Comparison of ENCODE assay signal across 9 cellular contexts in the genomic region with DNA sequence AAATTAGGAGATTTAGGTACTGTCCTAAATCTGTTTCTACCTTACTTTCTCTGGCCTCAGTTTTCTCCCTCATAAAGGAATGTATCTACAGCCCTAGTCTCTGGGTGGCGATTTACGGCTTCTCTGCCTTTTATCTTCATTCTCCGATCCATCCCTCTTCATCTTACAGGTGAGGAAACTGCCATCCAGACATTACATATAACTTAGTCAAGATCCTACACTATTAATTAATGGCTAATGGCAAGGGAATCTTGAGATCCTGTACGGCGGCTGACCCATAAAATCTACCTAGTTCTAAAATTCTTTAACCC. TPM values are rescaled to one million over a fixed set of nuclear protein-coding genes. Genes with fewer than 3 reads are reported as not detected.
DNase-seq lines count a peak whose midpoint lies in the region; ATAC-seq, FAIRE-seq and TF ChIP-seq lines count a peak whose summit lies in the region.
"Had no signal": no experiment of that assay in that cellular context is flagged by ENCODE, and none has a peak within 500 bp of the region (broad histone marks: within the 10 kb centered on the region; RNA-seq: fewer than 3 reads in every experiment).

No MANE protein-coding gene starts in this region.

- peak overlapping the region; percentile 76 to 96 for H3K4me3 ChIP-seq in tibial artery

- H3K27me3 ChIP-seq in tibial artery: no peaks in the 10 kb centered on the region

- peaks cover 3% of the 10 kb centered on the region for H3K27me3 Mint-ChIP-seq in activated T-cell treated with anti-CD3 and anti-CD28 coated beads, Interleukin-2, amount 50 U/mL, for 4 hours (ENCODE audit: low read depth)

- FAIRE-seq in urothelium cell line (lab: Jason Lieb, UNC): no peak

- H3K36me3 Mint-ChIP-seq in activated T-cell treated with anti-CD3 and anti-CD28 coated beads, Interleukin-2, amount 50 U/mL, for 4 hours (ENCODE audit: insufficient read depth): peaks cover 2% of the 10 kb centered on the region
- H3K36me3 Mint-ChIP-seq in activated naive CD4-positive, alpha-beta T cell treated with anti-CD3 and anti-CD28 coated beads, Interleukin-2, amount 50 U/mL, for 72 hours: peaks cover 6 to 12% of the 10 kb centered on the region in 2 donors

- peak overlapping the region; percentile 92 to 96 for H3K27ac Mint-ChIP-seq in activated naive CD4-positive, alpha-beta T cell treated with anti-CD3 and anti-CD28 coated beads, Interleukin-2, amount 50 U/mL, for 72 hours

- peaks cover 0 to 28% (median 17%) of the 10 kb centered on the region in 4 donors for H3K4me1 ChIP-seq in tibial artery

- H3K9me3 ChIP-seq in tibial artery: no peaks in the 10 kb centered on the region

- H3K4me3 Mint-ChIP-seq in activated T-cell treated with anti-CD3 and anti-CD28 coated beads, Interleukin-2, amount 50 U/mL, for 4 hours: peak overlapping the region; percentile 88

- H3K9me3 Mint-ChIP-seq in activated T-cell treated with anti-CD3 and anti-CD28 coated beads, Interleukin-2, amount 50 U/mL, for 4 hours: no peaks in the 10 kb centered on the region
- peaks cover 0 to 3% of the 10 kb centered on the region in 2 donors for H3K9me3 Mint-ChIP-seq in activated naive CD4-positive, alpha-beta T cell treated with anti-CD3 and anti-CD28 coated beads, Interleukin-2, amount 50 U/mL, for 72 hours

- no peak for ATAC-seq in activated T-cell treated with anti-CD3 and anti-CD28 coated beads, Interleukin-2, amount 50 U/mL, for 4 hours
- ATAC-seq in activated naive CD4-positive, alpha-beta T cell treated with anti-CD3 and anti-CD28 coated beads, Interleukin-2, amount 50 U/mL, for 72 hours: no peak
- ATAC-seq in left lobe of liver: peak; percentile 13

- H3K36me3 ChIP-seq in tibial artery: peaks cover 0 to 5% (median 1%) of the 10 kb centered on the region in 3 donors

- TF ChIP-seq CTCF in tibial artery (IDR thresholded peaks at IDR 0.05): no peak

- no peak for DNase-seq in activated T-cell treated with anti-CD3 and anti-CD28 coated beads, Interleukin-2, amount 50 U/mL, for 4 hours
- no peak for DNase-seq in activated T-cell treated with anti-CD3 and anti-CD28 coated beads, Interleukin-2, amount 50 U/mL, for 1 hour
- no peak for DNase-seq in activated naive CD4-positive, alpha-beta T cell treated with anti-CD3 and anti-CD28 coated beads, Interleukin-2, amount 50 U/mL, for 72 hours (ENCODE audit: low spot score in 2 of 2)
- DNase-seq in left lobe of liver (ENCODE audit: low spot score) (no peak), tibial artery (no peak), urothelium cell line (ENCODE audit: low spot score) (no peak), NCI-H2029 treated with DMSO at 0.1 percent for 48 hours (lab: John Stamatoyannopoulos, UW) (no peak), GOT3 (lab: John Stamatoyannopoulos, UW) (no peak)

- intact Hi-C loops in tibial artery (cut with DNase I; ENCODE audit: low total_unique reads): no loop called here

- peak overlapping the region; percentile 85 to 90 for H3K27ac ChIP-seq in tibial artery

- H3K4me1 Mint-ChIP-seq in activated T-cell treated with anti-CD3 and anti-CD28 coated beads, Interleukin-2, amount 50 U/mL, for 4 hours (ENCODE audit: low read depth): peaks cover 22% of the 10 kb centered on the region

RNA-seq across cellular contexts. Expression of a gene that starts 0.4 kb away (rescaled TPM):
- 10 to 100 TPM; 36.2 to 37.0 (median 36.6) TPM for total RNA-seq in activated T-cell treated with anti-CD3 and anti-CD28 coated beads, Interleukin-2, amount 50 U/mL, for 4 hours
- 10 to 100 TPM; 35.0 to 36.3 TPM for total RNA-seq in activated naive CD4-positive, alpha-beta T cell treated with anti-CD3 and anti-CD28 coated beads, Interleukin-2, amount 50 U/mL, for 72 hours
- 36.6 TPM for total RNA-seq in left lobe of liver

RNA-seq across cellular contexts. Expression of a gene that starts 12.6 kb away (rescaled TPM):
- total RNA-seq in activated T-cell treated with anti-CD3 and anti-CD28 coated beads, Interleukin-2, amount 50 U/mL, for 4 hours: not detected
- total RNA-seq in activated naive CD4-positive, alpha-beta T cell treated with anti-CD3 and anti-CD28 coated beads, Interleukin-2, amount 50 U/mL, for 72 hours: under 1 TPM in 1 of 2 donors, not detected in 1; 0.08 TPM
- total RNA-seq in left lobe of liver: 0.70 TPM
- total RNA-seq: Daoy had no signal
